20 cellular contexts compared by ENCODE assay signal in genomic region chr20:23299673-23300050, GRCh38. TPM values are rescaled to one million over a fixed set of nuclear protein-coding genes. Genes with fewer than 3 reads are reported as not detected.
A peak's percentile ranks its signal among the peaks of the same experiment; 100 is the strongest.
DNase-seq lines count a peak whose midpoint lies in the region; ATAC-seq, FAIRE-seq and TF ChIP-seq lines count a peak whose summit lies in the region.
"Had no signal": no experiment of that assay in that cellular context is flagged by ENCODE, and none has a peak within 500 bp of the region (broad histone marks: within the 10 kb centered on the region; RNA-seq: fewer than 3 reads in every experiment).

No MANE protein-coding gene starts in this region.

- H2AFZ ChIP-seq in HepG2 (ENCODE audit: low read length), result no peak overlapping the region
- H2AFZ ChIP-seq in Karpas-422 (ENCODE audit: low read length), result no peak overlapping the region
- H2AFZ ChIP-seq: GM23248 had no signal

- no peak for DNase-seq in HepG2 (ENCODE audit: low spot score)
- no peak for DNase-seq in right lobe of liver
- no peak for DNase-seq in Karpas-422
- peak; percentile 39 for DNase-seq in sigmoid colon
- DNase-seq in ureter (ENCODE audit: low spot score), result no peak
- DNase-seq in NCI-H1048 (lab: John Stamatoyannopoulos, UW), result no peak
- DNase-seq in NCI-H446 (lab: John Stamatoyannopoulos, UW), result no peak
- DNase-seq: CD4-positive, alpha-beta T cell; CD8-positive, alpha-beta memory T cell; DMS 273 treated with DMSO at 0.1 percent for 48 hours; DMS79; EL; GDM1; H9 had no signal

- TF ChIP-seq CTCF in HepG2 (CRISPR knock-in tag; IDR thresholded peaks at IDR 0.05) (no peak), right lobe of liver (IDR thresholded peaks at IDR 0.05) (no peak), sigmoid colon (IDR thresholded peaks at IDR 0.05) (no peak)

- BruUV-seq in HepG2 (replicated peaks; lab: Mats Ljungman, UMichigan), result no TSS peak

- WGBS in HepG2 (ENCODE audit: low lambda C conversion rate), result 65% methylated on average over 7 of the region's 7 CpGs
- 84% methylated on average over 7 of the region's 7 CpGs for WGBS in right lobe of liver (ENCODE audit: insufficient coverage, low coverage, low lambda C conversion rate, missing lambda C conversion rate)
- WGBS in sigmoid colon, 2 donors, result 90 to 92% methylated on average over 7 of the region's 7 CpGs

- TF ChIP-seq EP300 in HepG2 (IDR thresholded peaks at IDR 0.05; ENCODE audit: low read depth in 2 of 2, low read length in 2 of 2) (no peak), HepG2 (CRISPR knock-in tag; IDR thresholded peaks at IDR 0.05; ENCODE audit: borderline replicate concordance) (no peak), sigmoid colon (IDR thresholded peaks at IDR 0.05) (no peak)

- CTCF ChIA-PET in HepG2 (lab: Yijun Ruan, JAX; ENCODE audit: low intra/inter-chr PET ratio, low total read pairs), result no interaction called here

- H3K4me1 ChIP-seq in HepG2 (ENCODE audit: insufficient read depth, low read length) (no peaks in the 10 kb centered on the region), right lobe of liver (no peaks in the 10 kb centered on the region), Karpas-422 (ENCODE audit: low read length) (peaks cover 22% of the 10 kb centered on the region), sigmoid colon (no peaks in the 10 kb centered on the region)
- peaks cover 0 to 54% (median 43%) of the 10 kb centered on the region in 10 experiments; a peak in 18 of 20 replicates for H3K4me1 ChIP-seq in BLaER1 treated with 17β-estradiol and CSF1 and Interleukin-3, amounts not matched to agents 10 nM and 100 nM

- no peaks in the 10 kb centered on the region for H3K9me3 ChIP-seq in HepG2 (ENCODE audit: low read length)
- no peaks in the 10 kb centered on the region for H3K9me3 ChIP-seq in right lobe of liver
- H3K9me3 ChIP-seq in BLaER1 treated with 17β-estradiol and CSF1 and Interleukin-3, amounts not matched to agents 10 nM and 100 nM (replicated peaks in 1 of 11), result peaks cover 0 to 17% (median 0%) of the 10 kb centered on the region in 11 experiments; a peak in 2 of 22 replicates
- no peaks in the 10 kb centered on the region for H3K9me3 ChIP-seq in Karpas-422 (ENCODE audit: low read length)
- H3K9me3 ChIP-seq in sigmoid colon, result no peaks in the 10 kb centered on the region

- POLR2A ChIA-PET in HepG2 (lab: Yijun Ruan, JAX), result no interaction called here

- no peak overlapping the region for H3K27ac ChIP-seq in HepG2 (ENCODE audit: extremely low read length, insufficient read depth, low read length)
- no peak overlapping the region for H3K27ac ChIP-seq in right lobe of liver
- no peak overlapping the region for H3K27ac ChIP-seq in BLaER1 treated with 17β-estradiol and CSF1 and Interleukin-3, amounts not matched to agents 10 nM and 100 nM
- H3K27ac ChIP-seq in Karpas-422 (ENCODE audit: low read length), result no peak overlapping the region
- no peak overlapping the region for H3K27ac ChIP-seq in sigmoid colon
- H3K27ac ChIP-seq: GM23248 had no signal

- no peak overlapping the region for H3K9ac ChIP-seq in HepG2 (ENCODE audit: insufficient read depth, low read depth, low read length)
- H3K9ac ChIP-seq in BLaER1 treated with 17β-estradiol and CSF1 and Interleukin-3, amounts not matched to agents 10 nM and 100 nM, result no peak overlapping the region
- H3K9ac ChIP-seq in Karpas-422 (ENCODE audit: low read length), result no peak overlapping the region
- H3K9ac ChIP-seq: GM23248 had no signal

- H3K36me3 ChIP-seq in HepG2 (replicated peaks in 1 of 2; ENCODE audit: control insufficient read depth in 1 of 2, insufficient read depth in 2 of 2, low read length in 2 of 2), result no peaks in the 10 kb centered on the region
- H3K36me3 ChIP-seq in right lobe of liver, result no peaks in the 10 kb centered on the region
- no peaks in the 10 kb centered on the region for H3K36me3 ChIP-seq in BLaER1 treated with 17β-estradiol and CSF1 and Interleukin-3, amounts not matched to agents 10 nM and 100 nM
- H3K36me3 ChIP-seq in Karpas-422 (ENCODE audit: insufficient read depth, low read length), result no peaks in the 10 kb centered on the region
- H3K36me3 ChIP-seq in sigmoid colon, result no peaks in the 10 kb centered on the region

- in situ Hi-C loops in HepG2 (cut with HindIII; ENCODE audit: extremely low pct_ligation_motif_present, low pct_unique_long_range_greater_than_20kb), result no loop called here

- TF ChIP-seq POLR2A in HepG2 (IDR thresholded peaks at IDR 0.05; ENCODE audit: insufficient read depth in 1 of 2, low read depth in 2 of 2, low read length in 2 of 2) (no peak), right lobe of liver (IDR thresholded peaks at IDR 0.05) (no peak), sigmoid colon (IDR thresholded peaks at IDR 0.05) (no peak)

- no peak overlapping the region for H3K4me3 ChIP-seq in HepG2 (replicated peaks in 1 of 3; ENCODE audit: insufficient read depth in 1 of 3, low read depth in 2 of 3, low read length in 3 of 3)
- H3K4me3 ChIP-seq in right lobe of liver, result no peak overlapping the region
- no peak overlapping the region for H3K4me3 ChIP-seq in BLaER1 treated with 17β-estradiol and CSF1 and Interleukin-3, amounts not matched to agents 10 nM and 100 nM
- H3K4me3 ChIP-seq in Karpas-422 (ENCODE audit: low read length), result no peak overlapping the region
- H3K4me3 ChIP-seq in sigmoid colon, result no peak overlapping the region
- H3K4me3 ChIP-seq: GM12878, GM23248 had no signal

- no peak for FAIRE-seq in HepG2 (lab: Jason Lieb, UNC)
- FAIRE-seq: D721Med, GM12878, GM19239 had no signal

- H3K9me2 ChIP-seq in Karpas-422 (replicated peaks; ENCODE audit: insufficient read depth, low read length), result no peaks in the 10 kb centered on the region

- ATAC-seq in HepG2 (no peak), right lobe of liver (no peak)
- ATAC-seq: GM12878, HCT116 had no signal

- TF ChIP-seq RAD21 in HepG2 (CRISPR knock-in tag; IDR thresholded peaks at IDR 0.05), result no peak

- H3K4me2 ChIP-seq in HepG2 (ENCODE audit: low read depth, low read length) (no peak overlapping the region), Karpas-422 (ENCODE audit: low read depth, low read length, poor library complexity, severe bottlenecking) (peak overlapping the region; percentile 24)
- peak overlapping the region in 10 of 11 experiments; percentile 23 to 79 (median 72); a peak in 18 of 22 replicates for H3K4me2 ChIP-seq in BLaER1 treated with 17β-estradiol and CSF1 and Interleukin-3, amounts not matched to agents 10 nM and 100 nM

- intact Hi-C loops in HepG2 (cut with micrococcal nuclease; ENCODE audit: unreplicated experiment), result no loop called here
- intact Hi-C loops in right lobe of liver (cut with DNase I), result no loop called here
- intact Hi-C loops in sigmoid colon (cut with DNase I), result no loop called here

- H4K20me1 ChIP-seq in HepG2 (ENCODE audit: insufficient read depth, low read length), result no peaks in the 10 kb centered on the region
- no peaks in the 10 kb centered on the region; a peak in 1 of 22 replicates for H4K20me1 ChIP-seq in BLaER1 treated with 17β-estradiol and CSF1 and Interleukin-3, amounts not matched to agents 10 nM and 100 nM
- H4K20me1 ChIP-seq in Karpas-422 (ENCODE audit: insufficient read depth, low read depth, low read length), result no peaks in the 10 kb centered on the region; the same call in 1 of the 2 replicates

- H3K27me3 ChIP-seq in HepG2 (ENCODE audit: control insufficient read depth in 1 of 2, insufficient read depth in 2 of 2, low read length in 2 of 2) (no peaks in the 10 kb centered on the region; a peak in 1 of 5 replicates), right lobe of liver (no peaks in the 10 kb centered on the region), Karpas-422 (ENCODE audit: low read length) (no peaks in the 10 kb centered on the region), sigmoid colon (no peaks in the 10 kb centered on the region)
- H3K27me3 ChIP-seq in BLaER1 treated with 17β-estradiol and CSF1 and Interleukin-3, amounts not matched to agents 10 nM and 100 nM, result peaks cover 0 to 8% (median 0%) of the 10 kb centered on the region in 11 experiments; a peak in 1 of 22 replicates

- H3K79me2 ChIP-seq in HepG2 (ENCODE audit: insufficient read depth, low read length) (no peaks in the 10 kb centered on the region), Karpas-422 (ENCODE audit: low read length) (no peaks in the 10 kb centered on the region)

TF ChIP-seq in HepG2, 621 proteins besides CTCF, POLR2A, EP300 and RAD21:
- peak; percentile 65; the same call in 1 of the 2 replicates for TF ChIP-seq ZNF331 (CRISPR knock-in tag; IDR thresholded peaks at IDR 0.05)
- TF ChIP-seq HNRNPK (IDR thresholded peaks at IDR 0.05; ENCODE audit: low read depth, low read length, poor library complexity, severe bottlenecking), result no peak

RNA-seq across cellular contexts. Expression of gene NXT1, which starts 50.9 kb away (rescaled TPM):
- 65.9 and 69.7 TPM in 2 replicates for total RNA-seq in HepG2 (2016; rRNA removed; fragmentation: Illumina TruSeq; extraction: Trizol)
- total RNA-seq in HepG2 (2016; cell fraction: cytosol; rRNA removed; fragmentation: Illumina TruSeq; extraction: Trizol; ENCODE audit: low read depth), result 33.9 and 44.3 TPM in 2 replicates
- 66.3 and 67.2 TPM in 2 replicates for total RNA-seq in HepG2 (2016; cell fraction: insoluble cytoplasmic fraction; rRNA removed; fragmentation: Illumina TruSeq; extraction: Trizol)
- total RNA-seq in HepG2 (2016; cell fraction: membrane; rRNA removed; fragmentation: Illumina TruSeq; extraction: Trizol), result 44.7 and 63.8 TPM in 2 replicates
- total RNA-seq in HepG2 (2016; cell fraction: nucleus; rRNA removed; fragmentation: Illumina TruSeq; extraction: Trizol), result 24.4 and 28.0 TPM in 2 replicates
- 35.6 and 40.8 TPM in 2 replicates for polyA plus RNA-seq in HepG2 (2011; rRNA removed)
- 43.8 and 47.5 TPM in 2 replicates for polyA plus RNA-seq in HepG2 (2011; cell fraction: cytosol; rRNA removed)
- 14.7 and 15.8 TPM in 2 replicates for polyA plus RNA-seq in HepG2 (2011; cell fraction: nucleus; rRNA removed)
- 26.7 and 32.9 TPM in 2 replicates for polyA plus RNA-seq in HepG2 (2012)
- 18.8 and 30.9 TPM in 2 replicates for polyA plus RNA-seq in HepG2 (2016; cell fraction: cytosol; fragmentation: Illumina TruSeq; extraction: Trizol; ENCODE audit: low read depth)
- 62.5 and 64.4 TPM in 2 replicates for polyA plus RNA-seq in HepG2 (2016; cell fraction: insoluble cytoplasmic fraction; fragmentation: Illumina TruSeq; extraction: Trizol; ENCODE audit: low read depth)
- 26.0 and 39.0 TPM in 2 replicates for polyA plus RNA-seq in HepG2 (2016; cell fraction: membrane; fragmentation: Illumina TruSeq; extraction: Trizol; ENCODE audit: low read depth)
- polyA plus RNA-seq in HepG2 (2016; cell fraction: nucleus; fragmentation: Illumina TruSeq; extraction: Trizol; ENCODE audit: insufficient read depth, low read depth), result 41.7 and 47.7 TPM in 2 replicates
- 25.3 and 27.2 TPM in 2 replicates for polyA minus RNA-seq in HepG2 (2011; rRNA and poly(A)+ RNA removed; ENCODE audit: low replicate concordance)
- 11.5 and 13.4 TPM in 2 replicates for polyA minus RNA-seq in HepG2 (2011; cell fraction: cytosol; rRNA and poly(A)+ RNA removed)
- polyA minus RNA-seq in HepG2 (2011; cell fraction: nucleus; rRNA and poly(A)+ RNA removed), result 8.2 and 10.1 TPM in 2 replicates
- 10 to 100 TPM in 2 of 6 experiments, 1 to 10 TPM in 4; 3.8 to 11.2 (median 6.1) TPM for total RNA-seq in right lobe of liver
- 36.9 and 51.1 TPM in 2 replicates for total RNA-seq in Karpas-422 (2014; rRNA removed; shearing (Covaris generic); ENCODE audit: low replicate concordance)
- 10 to 100 TPM; 19.9 to 57.6 (median 29.3) TPM for total RNA-seq in sigmoid colon
- polyA plus RNA-seq in sigmoid colon, result 10 to 100 TPM in 2 of 3 donors, 1 to 10 TPM in 1; 8.1 to 22.3 (median 10.8) TPM
- 30.8 TPM for total RNA-seq in ureter
